Comparison of ENCODE assay signal across 8 cellular contexts in genomic region chr12:2004113-2004929, GRCh38. TPM values are rescaled to one million over a fixed set of nuclear protein-coding genes. Genes with fewer than 3 reads are reported as not detected.
A peak's percentile ranks its signal among the peaks of the same experiment; 100 is the strongest.
DNase-seq lines count a peak whose midpoint lies in the region; ATAC-seq and TF ChIP-seq lines count a peak whose summit lies in the region.

TSS of gene DCP1B (minus strand) at chr12:2004457. CDS start at chr12:2004431, 26 bp downstream.

- peak; percentile 93 for DNase-seq in NCI-H1417 treated with DMSO at 0.1 percent for 48 hours (lab: John Stamatoyannopoulos, UW)
- DNase-seq in T follicular helper cell (ENCODE audit: low read depth) = peak; percentile 87
- DNase-seq in adipocyte (ENCODE audit: low read depth) = peak; percentile 98
- peak; percentile 98 to 99 for DNase-seq in cardiac muscle cell (ENCODE audit: low read depth in 1 of 2, low spot score in 1 of 2)
- DNase-seq in tibial nerve (ENCODE audit: low spot score in 2 of 2) = peak; percentile 94 to 95

- TF ChIP-seq CTCF in GM12873 (IDR thresholded peaks at IDR 0.05; ENCODE audit: insufficient read depth, low read depth, low read length, missing control alignments) (peak; percentile 16), cardiac muscle cell (IDR thresholded peaks at IDR 0.05; ENCODE audit: low read depth, low read length) (no peak), parathyroid adenoma (IDR thresholded peaks at IDR 0.05) (peak; percentile 5), tibial nerve (IDR thresholded peaks at IDR 0.05) (peak in 2 of 5 experiments; percentile 26 to 67)

- peak; percentile 36 to 68 for TF ChIP-seq POLR2A in tibial nerve (IDR thresholded peaks at IDR 0.05)

- peak; percentile 99 for ATAC-seq in HG02759 (IDR thresholded peaks at IDR 0.05; ENCODE audit: unreplicated experiment)

- H2AFZ ChIP-seq in parathyroid adenoma = peak within 1 kb of the TSS; percentile 98

- H3K27ac ChIP-seq in cardiac muscle cell = peak within 1 kb of the TSS; percentile 96
- peak within 1 kb of the TSS; percentile 75 for H3K27ac ChIP-seq in parathyroid adenoma
- H3K27ac ChIP-seq in tibial nerve = peak within 1 kb of the TSS; percentile 77 to 94 (median 92)

- H3K36me3 ChIP-seq in adipocyte (ENCODE audit: control insufficient read depth, insufficient read depth, low read length, severe bottlenecking) (no peaks in the 10 kb centered on the region), cardiac muscle cell (no peaks in the 10 kb centered on the region), parathyroid adenoma (ENCODE audit: control insufficient read depth, insufficient read depth, low read length) (no peaks in the 10 kb centered on the region), tibial nerve (no peaks in the 10 kb centered on the region)

- H3K4me3 ChIP-seq in adipocyte (ENCODE audit: low read length) = peak within 1 kb of the TSS; percentile 96
- H3K4me3 ChIP-seq in cardiac muscle cell = peak within 1 kb of the TSS; percentile 84
- H3K4me3 ChIP-seq in parathyroid adenoma (ENCODE audit: low read depth, low read length) = peak within 1 kb of the TSS; percentile 84
- H3K4me3 ChIP-seq in tibial nerve = peak within 1 kb of the TSS; percentile 80 to 91 (median 86)

- peak; percentile 52 to 95 for TF ChIP-seq EP300 in tibial nerve (IDR thresholded peaks at IDR 0.05)

- peaks cover 9% of the 10 kb centered on the region for H3K79me2 ChIP-seq in parathyroid adenoma

- H3K4me1 ChIP-seq in adipocyte (ENCODE audit: control insufficient read depth, insufficient read depth, low read length) (peaks cover 27% of the 10 kb centered on the region), cardiac muscle cell (ENCODE audit: low read depth) (peaks cover 23% of the 10 kb centered on the region), parathyroid adenoma (peaks cover 9% of the 10 kb centered on the region), tibial nerve (peaks cover 0 to 38% (median 10%) of the 10 kb centered on the region in 4 donors)

- H3K27me3 ChIP-seq in adipocyte (replicated peaks; ENCODE audit: control insufficient read depth, insufficient read depth, low read length) (no peaks in the 10 kb centered on the region), cardiac muscle cell (no peaks in the 10 kb centered on the region), parathyroid adenoma (ENCODE audit: control insufficient read depth, insufficient read depth, low read length) (no peaks in the 10 kb centered on the region), tibial nerve (no peaks in the 10 kb centered on the region)

- peak within 1 kb of the TSS; percentile 68 for H3K4me2 ChIP-seq in parathyroid adenoma (ENCODE audit: low read length)

- WGBS in tibial nerve, 2 donors = 3% methylated on average over 39 to 55 of the region's 55 CpGs

- H3K9ac ChIP-seq in adipocyte (ENCODE audit: low read length) (peak within 1 kb of the TSS; percentile 95), parathyroid adenoma (peak within 1 kb of the TSS; percentile 81)

- H3K9me3 ChIP-seq in adipocyte (ENCODE audit: control insufficient read depth, low read length) (no peaks in the 10 kb centered on the region), cardiac muscle cell (ENCODE audit: low read depth) (no peaks in the 10 kb centered on the region), parathyroid adenoma (ENCODE audit: control insufficient read depth, low read length) (no peaks in the 10 kb centered on the region), tibial nerve (no peaks in the 10 kb centered on the region)

RNA-seq across cellular contexts. Expression of gene DCP1B, which starts in this region (rescaled TPM):
- total RNA-seq in cardiac muscle cell = 20.3 and 27.8 TPM in 2 replicates
- 27.9 and 43.8 TPM in 2 replicates for polyA plus RNA-seq in cardiac muscle cell
- 10 to 100 TPM in 3 of 4 donors, 1 to 10 TPM in 1; 7.5 to 21.0 (median 13.3) TPM for total RNA-seq in tibial nerve

Comparison
In these comparisons a context has a peak if more than half of its experiments do, and no peak if none do; other contexts are left out.
1. Peak in every context shown above with its lines: DNase-seq, ATAC-seq, H3K4me3 ChIP-seq and H3K27ac ChIP-seq.